8 cellular contexts compared by ENCODE assay signal in genomic region chr17:57662644-57663308, GRCh38.
DNase-seq lines count a peak whose midpoint lies in the region; ATAC-seq and TF ChIP-seq lines count a peak whose summit lies in the region.

No MANE protein-coding gene starts in this region.

- peak overlapping the region; percentile 84 for H3K4me3 Mint-ChIP-seq in endothelial cell (ENCODE audit: unreplicated experiment)

- no peaks in the 10 kb centered on the region for H3K9me3 Mint-ChIP-seq in endothelial cell (ENCODE audit: unreplicated experiment)

- peak; percentile 78 to 88 for ATAC-seq in activated CD4-positive, CD25-positive, alpha-beta regulatory T cell treated with anti-CD3 and anti-CD28 coated beads, Interleukin-2, amount 50 U/mL, for 24 hours
- ATAC-seq in HG03025 (IDR thresholded peaks at IDR 0.05; ENCODE audit: low FRiP score, unreplicated experiment) = no peak

- CTCF ChIA-PET in AG04450 (lab: Charles Lee) = interaction anchor here (0.7 to 8.0 kb wide), 6 partner anchors 9 to 419 kb away, joined by 3 to 80 read pairs (median 20); no protein-coding TSS in a partner anchor

- DNase-seq in AG04450 (ENCODE audit: low read depth, low spot score) (peak; percentile 98), H4 (ENCODE audit: low spot score) (peak; percentile 99), NCI-H2171 treated with DMSO at 0.1 percent for 48 hours (lab: John Stamatoyannopoulos, UW) (peak; percentile 96), endothelial cell (ENCODE audit: low spot score) (peak; percentile 94), lower leg skin (ENCODE audit: low spot score in 2 of 2) (peak; percentile 87 to 97)
- peak; percentile 37 for DNase-seq in stimulated activated CD4-positive, alpha-beta T cell treated with anti-CD3 and anti-CD28 coated beads, Interleukin-4, amount 100 ng/mL, for 24 hours

- H3K9me3 ChIP-seq in AG04450 (ENCODE audit: control insufficient read depth, insufficient read depth, low read length) = no peaks in the 10 kb centered on the region

- peaks cover 9% of the 10 kb centered on the region for H3K27me3 Mint-ChIP-seq in endothelial cell (ENCODE audit: unreplicated experiment)

- H3K4me1 Mint-ChIP-seq in endothelial cell (ENCODE audit: unreplicated experiment) = peaks cover 19% of the 10 kb centered on the region

- POLR2A ChIA-PET in AG04450 (lab: Yijun Ruan, JAX) = interaction anchor here (0.6 to 1.2 kb wide), 2 partner anchors 40 to 383 kb away, joined by 4 read pairs; no protein-coding TSS in a partner anchor

- H3K36me3 Mint-ChIP-seq in endothelial cell (ENCODE audit: low read depth, unreplicated experiment) = no peaks in the 10 kb centered on the region

- TF ChIP-seq CTCF in AG04450 (IDR thresholded peaks at IDR 0.05; ENCODE audit: low read depth, low read length) (no peak), endothelial cell (IDR thresholded peaks at IDR 0.05; ENCODE audit: unreplicated experiment) (no peak), lower leg skin (IDR thresholded peaks at IDR 0.05) (no peak)

- no peaks in the 10 kb centered on the region for H3K27me3 ChIP-seq in AG04450 (ENCODE audit: control insufficient read depth, insufficient read depth, low read length)

- WGBS in lower leg skin, 2 donors = 17 to 18% methylated on average over 21 of the region's 21 CpGs

- intact Hi-C loops in lower leg skin (cut with DNase I; ENCODE audit: low total_unique reads) = no loop called here

- H3K4me3 ChIP-seq in AG04450 (ENCODE audit: low read depth, low read length) (peak overlapping the region; percentile 41), lower leg skin (ENCODE audit: low read depth, poor library complexity, severe bottlenecking) (no peak overlapping the region)

- no peak for TF ChIP-seq POLR2A in lower leg skin (IDR thresholded peaks at IDR 0.05)

- H3K27ac Mint-ChIP-seq in endothelial cell (ENCODE audit: unreplicated experiment) = peak overlapping the region; percentile 91

- H3K27ac ChIP-seq in AG04450 (ENCODE audit: low read depth, low read length) = peak overlapping the region; percentile 93

Comparison
In these comparisons a context has a peak if more than half of its experiments do, and no peak if none do; other contexts are left out.
1. DNase-seq: peak in every context shown above with its lines; median percentile 99 in H4; 98 in AG04450; 96 in NCI-H2171 treated with DMSO at 0.1 percent for 48 hours; 94 in endothelial cell; 92 in lower leg skin; 37 in stimulated activated CD4-positive, alpha-beta T cell treated with anti-CD3 and anti-CD28 coated beads, Interleukin-4, amount 100 ng/mL, for 24 hours.